ENCODE assay signal across 7 cellular contexts in genomic region chr20:48262955-48263354, GRCh38.
"Had no signal": no experiment of that assay in that cellular context is flagged by ENCODE, and none has a peak within 500 bp of the region (broad histone marks: within the 10 kb centered on the region; RNA-seq: fewer than 3 reads in every experiment).

No MANE protein-coding gene starts in this region.

- H3K4me3 Mint-ChIP-seq: GM23338, H9, HFFc6 had no signal

- H3K27ac ChIP-seq: HL-60 had no signal

- H3K4me3 ChIP-seq: GM23338, K562 had no signal

- H3K9me3 Mint-ChIP-seq: GM23338, HFFc6 had no signal

- H3K27ac Mint-ChIP-seq: GM23338, H9, HFFc6 had no signal

- DNase-seq: H9, HCEC 1CT, HFFc6, IMR-90 had no signal

- ATAC-seq: GM23338, K562 had no signal
